8 cellular contexts compared by ENCODE assay signal in genomic region chr12:107884769-107885694, GRCh38.
A peak's percentile ranks its signal among the peaks of the same experiment; 100 is the strongest.
DNase-seq lines count a peak whose midpoint lies in the region; ATAC-seq and TF ChIP-seq lines count a peak whose summit lies in the region.

No MANE protein-coding gene starts in this region.

- no peak overlapping the region for H3K27ac Mint-ChIP-seq in MCF 10A (ENCODE audit: low read depth, unreplicated experiment)

- no peaks in the 10 kb centered on the region for H3K9me3 Mint-ChIP-seq in MCF 10A (ENCODE audit: unreplicated experiment)

- H3K9me2 ChIP-seq in Loucy (replicated peaks; ENCODE audit: low read depth, low read length), result no peaks in the 10 kb centered on the region

- H3K4me3 Mint-ChIP-seq in MCF 10A (ENCODE audit: unreplicated experiment), result no peak overlapping the region

- H3K27me3 Mint-ChIP-seq in MCF 10A (ENCODE audit: insufficient read depth, unreplicated experiment), result peaks cover 23% of the 10 kb centered on the region

- H3K36me3 Mint-ChIP-seq in MCF 10A (ENCODE audit: insufficient read depth, unreplicated experiment), result no peaks in the 10 kb centered on the region

- H3K9me3 ChIP-seq in Loucy (ENCODE audit: insufficient read depth, low read depth, low read length) (no peaks in the 10 kb centered on the region), SJSA1 (replicated peaks) (no peaks in the 10 kb centered on the region)

- no peaks in the 10 kb centered on the region for H3K79me2 ChIP-seq in Loucy (ENCODE audit: insufficient read depth, low read length)

- H3K4me1 Mint-ChIP-seq in MCF 10A (ENCODE audit: insufficient read depth, unreplicated experiment), result no peaks in the 10 kb centered on the region

- POLR2A ChIA-PET in MCF 10A (lab: Yijun Ruan, JAX), result interaction anchor here (0.7 to 1.2 kb wide), 2 partner anchors 11 to 125 kb away, joined by 3 read pairs; no protein-coding TSS in a partner anchor

- H3K36me3 ChIP-seq in Loucy (ENCODE audit: insufficient read depth, low read length) (no peaks in the 10 kb centered on the region), SJSA1 (no peaks in the 10 kb centered on the region)

- no peak overlapping the region for H3K27ac ChIP-seq in 22Rv1
- H3K27ac ChIP-seq in SJSA1, result no peak overlapping the region
- H3K27ac ChIP-seq in coronary artery, result no peak overlapping the region

- no peak overlapping the region for H3K4me2 ChIP-seq in Loucy (ENCODE audit: low read depth, low read length, poor library complexity, severe bottlenecking)

- no peaks in the 10 kb centered on the region for H3F3A ChIP-seq in Loucy (ENCODE audit: low read depth)

- peak; percentile 82 for DNase-seq in GM03348 (ENCODE audit: low spot score)
- DNase-seq in SJSA1 (ENCODE audit: low read depth in 1 of 2, low spot score in 2 of 2), result peak; percentile 40 to 51
- peak; percentile 64 for DNase-seq in MCF 10A (ENCODE audit: unreplicated experiment)
- peak; percentile 54 for DNase-seq in left lobe of liver (ENCODE audit: low spot score)
- peak; percentile 10 to 13 for DNase-seq in stimulated activated CD8-positive, alpha-beta memory T cell treated with anti-CD3 and anti-CD28 coated beads, Interleukin-15, amount 100 ng/mL, for 48 hours (ENCODE audit: low read depth in 2 of 2)
- DNase-seq in coronary artery (ENCODE audit: low spot score), result no peak

- peak; percentile 88 for TF ChIP-seq CTCF in 22Rv1 (IDR thresholded peaks at IDR 0.05)
- peak; percentile 90 for TF ChIP-seq CTCF in Loucy (conservative IDR thresholded peaks at IDR 0.05; ENCODE audit: low read length)
- TF ChIP-seq CTCF in MCF 10A (IDR thresholded peaks at IDR 0.05; ENCODE audit: unreplicated experiment), result peak; percentile 72
- no peak for TF ChIP-seq CTCF in coronary artery (IDR thresholded peaks at IDR 0.05)

- H2AFZ ChIP-seq in Loucy (ENCODE audit: low read length), result 0 out of 2 replicates have a peak overlapping the region, but pooled peaks have one; percentile 18

- no peak overlapping the region for H3K9ac ChIP-seq in Loucy (ENCODE audit: low read depth, low read length, poor library complexity, severe bottlenecking)

- H3K4me1 ChIP-seq in Loucy (ENCODE audit: insufficient read depth, low read length, poor library complexity, severe bottlenecking), result no peaks in the 10 kb centered on the region
- no peaks in the 10 kb centered on the region for H3K4me1 ChIP-seq in SJSA1 (replicated peaks)

- no peaks in the 10 kb centered on the region for H3K27me3 ChIP-seq in Loucy (ENCODE audit: insufficient read depth, low read length, poor library complexity, severe bottlenecking)
- H3K27me3 ChIP-seq in SJSA1 (replicated peaks), result peaks cover 15% of the 10 kb centered on the region; the same call in 1 of the 2 replicates

- no TSS peak for BruUV-seq in MCF 10A (replicated peaks; lab: Mats Ljungman, UMichigan)

- intact Hi-C loops in MCF 10A (cut with micrococcal nuclease), result loop anchor here (1.0 to 10.0 kb wide), 3 partner anchors 124 to 750 kb away; partner anchors contain the start of gene PRDM4

- peak; percentile 96 for ATAC-seq in left lobe of liver

- no peaks in the 10 kb centered on the region for H4K20me1 ChIP-seq in Loucy (ENCODE audit: insufficient read depth, low read length, poor library complexity, severe bottlenecking)

- H3K4me3 ChIP-seq in Loucy (ENCODE audit: low read length, poor library complexity, severe bottlenecking) (no peak overlapping the region), SJSA1 (no peak overlapping the region), coronary artery (no peak overlapping the region)

- CTCF ChIA-PET in MCF 10A (lab: Yijun Ruan, JAX), result interaction anchor here (0.6 to 6.2 kb wide), 24 partner anchors 8 to 637 kb away, joined by 3 to 85 read pairs (median 4); no protein-coding TSS in a partner anchor
